Comparison of ENCODE assay signal across 11 cellular contexts in genomic region chr2:101961287-101962242, GRCh38. TPM values are rescaled to one million over a fixed set of nuclear protein-coding genes. Genes with fewer than 3 reads are reported as not detected.
DNase-seq lines count a peak whose midpoint lies in the region; ATAC-seq, FAIRE-seq and TF ChIP-seq lines count a peak whose summit lies in the region.
"Had no signal": no experiment of that assay in that cellular context is flagged by ENCODE, and none has a peak within 500 bp of the region (broad histone marks: within the 10 kb centered on the region; RNA-seq: fewer than 3 reads in every experiment).

No MANE protein-coding gene starts in this region.

- CTCF ChIA-PET in AG04450 (lab: Charles Lee) = interaction anchor here (0.7 to 1.8 kb wide), 6 partner anchors 45 to 279 kb away, joined by 3 to 7 read pairs (median 5); no protein-coding TSS in a partner anchor

- H3K4me3 ChIP-seq in AG04450 (ENCODE audit: low read depth, low read length) = no peak overlapping the region
- H3K4me3 ChIP-seq in neutrophil (ENCODE audit: low read depth in 1 of 2, low read length in 1 of 2) = peak overlapping the region; percentile 71 to 72
- no peak overlapping the region for H3K4me3 ChIP-seq in BE2C (ENCODE audit: low read depth, low read length)

- H3K27ac ChIP-seq in AG04450 (ENCODE audit: low read depth, low read length) (peak overlapping the region; percentile 97), neutrophil (peak overlapping the region; percentile 95)

- H3K4me1 ChIP-seq in neutrophil (ENCODE audit: control insufficient read depth in 1 of 2, insufficient read depth in 1 of 2, low read depth in 1 of 2, low read length in 1 of 2) (peaks cover 88 to 89% of the 10 kb centered on the region in 2 experiments), BE2C (no peaks in the 10 kb centered on the region)

- ATAC-seq in HG02840 (IDR thresholded peaks at IDR 0.05; ENCODE audit: low FRiP score, unreplicated experiment) = no peak
- no peak for ATAC-seq in HG03571 (IDR thresholded peaks at IDR 0.05; ENCODE audit: unreplicated experiment)

- H3K27me3 ChIP-seq in AG04450 (ENCODE audit: control insufficient read depth, insufficient read depth, low read length) (peaks cover 6% of the 10 kb centered on the region), neutrophil (no peaks in the 10 kb centered on the region), BE2C (no peaks in the 10 kb centered on the region)

- TF ChIP-seq CTCF in AG04450 (IDR thresholded peaks at IDR 0.05; ENCODE audit: low read depth, low read length) (peak; percentile 32), neutrophil (IDR thresholded peaks at IDR 0.05) (peak; percentile 66), BE2C (IDR thresholded peaks at IDR 0.05; ENCODE audit: low read depth, low read length) (no peak)

- FAIRE-seq in frontal cortex (lab: Jason Lieb, UNC) = no peak
- FAIRE-seq: A204.1, endothelial cell of umbilical vein had no signal

- POLR2A ChIA-PET in AG04450 (lab: Yijun Ruan, JAX) = interaction anchor here (0.7 to 1.3 kb wide), 6 partner anchors 12 to 181 kb away, joined by 3 to 9 read pairs (median 4); no protein-coding TSS in a partner anchor

- H3K36me3 ChIP-seq in neutrophil (peaks cover 4% of the 10 kb centered on the region), BE2C (no peaks in the 10 kb centered on the region)

- peak; percentile 95 for DNase-seq in AG04450 (ENCODE audit: low read depth, low spot score)
- peak; percentile 89 for DNase-seq in SKM-1 treated with dmso at 0.1 percent for 144 hours (lab: John Stamatoyannopoulos, UW; ENCODE audit: unreplicated experiment)
- DNase-seq in frontal cortex (ENCODE audit: low spot score in 2 of 2) = peak; percentile 13 to 44
- no peak for DNase-seq in NCI-H1417 treated with DMSO at 0.1 percent for 48 hours (lab: John Stamatoyannopoulos, UW)
- DNase-seq in BE2C = no peak
- DNase-seq: T1000 had no signal

- H3K9me3 ChIP-seq in AG04450 (ENCODE audit: control insufficient read depth, insufficient read depth, low read length) (no peaks in the 10 kb centered on the region; the same call in 1 of the 2 replicates), neutrophil (no peaks in the 10 kb centered on the region), BE2C (no peaks in the 10 kb centered on the region)

RNA-seq across cellular contexts. Expression of gene IL1R2, which starts 30.2 kb away (rescaled TPM):
- polyA plus RNA-seq in AG04450 (2011; rRNA removed) = 0.35 and 0.41 TPM in 2 replicates
- polyA minus RNA-seq in AG04450 (2011; rRNA and poly(A)+ RNA removed) = not detected in 2 replicates
- not detected for total RNA-seq in frontal cortex
- 0.57 TPM for polyA plus RNA-seq in BE2C (2012; ENCODE audit: insufficient read depth, insufficient read length, low read depth)
- total RNA-seq: endothelial cell of umbilical vein had no signal
- polyA plus RNA-seq: endothelial cell of umbilical vein had no signal

Comparison
In these comparisons a context has a peak if more than half of its experiments do, and no peak if none do; other contexts are left out.
1. DNase-seq: peak in AG04450 (single experiment), SKM-1 treated with dmso at 0.1 percent for 144 hours (single experiment) and frontal cortex (2 of 2); none in NCI-H1417 treated with DMSO at 0.1 percent for 48 hours (single experiment) and BE2C (single experiment).
2. H3K4me3 ChIP-seq: peak in neutrophil (2 of 2); none in AG04450 (single experiment) and BE2C (single experiment).